ENCODE assay signal across 8 cellular contexts in genomic region chr4:128287871-128288688, GRCh38.
A peak's percentile ranks its signal among the peaks of the same experiment; 100 is the strongest.
DNase-seq lines count a peak whose midpoint lies in the region; ATAC-seq lines count a peak whose summit lies in the region.

No MANE protein-coding gene starts in this region.

- ATAC-seq in GM19035 (IDR thresholded peaks at IDR 0.05; ENCODE audit: unreplicated experiment) (peak; percentile 77), HG03342 (IDR thresholded peaks at IDR 0.05; ENCODE audit: unreplicated experiment) (peak; percentile 81)
- ATAC-seq in central memory CD8-positive, alpha-beta T cell (replicated peaks; ENCODE audit: extremely low read depth, poor library complexity, severe bottlenecking) = peak; percentile 78

- DNase-seq in AML-193 (lab: John Stamatoyannopoulos, UW) = peak; percentile 99 to 100
- DNase-seq in NCI-H345 treated with DMSO at 0.1 percent for 48 hours (lab: John Stamatoyannopoulos, UW; ENCODE audit: unreplicated experiment) = peak; percentile 95
- DNase-seq in activated CD4-positive, CD25-positive, alpha-beta regulatory T cell treated with anti-CD3 and anti-CD28 coated beads, Interleukin-2, amount 50 U/mL, for 16 hours (ENCODE audit: low read depth, low spot score) = peak; percentile 99
- peak; percentile 95 to 96 for DNase-seq in central memory CD8-positive, alpha-beta T cell (ENCODE audit: low spot score in 2 of 2)
- peak; percentile 99 for DNase-seq in iris pigment epithelial cell (ENCODE audit: low read depth)
- DNase-seq in stimulated activated CD4-positive, alpha-beta T cell treated with anti-CD3 and anti-CD28 coated beads, Interleukin-12 subunit alpha, Interleukin-12 subunit beta, amount 100 ng/mL, for 24 hours (ENCODE audit: low read depth in 2 of 2) = peak; percentile 99 to 100

- no peaks in the 10 kb centered on the region for H3K27me3 Mint-ChIP-seq in central memory CD8-positive, alpha-beta T cell

- peaks cover 23% of the 10 kb centered on the region for H3K36me3 Mint-ChIP-seq in central memory CD8-positive, alpha-beta T cell (ENCODE audit: insufficient read depth)

- no peaks in the 10 kb centered on the region for H3K9me3 Mint-ChIP-seq in central memory CD8-positive, alpha-beta T cell

- H3K4me3 Mint-ChIP-seq in central memory CD8-positive, alpha-beta T cell = peak overlapping the region; percentile 95

- H3K27ac Mint-ChIP-seq in central memory CD8-positive, alpha-beta T cell (ENCODE audit: low read depth) = peak overlapping the region; percentile 86

- peaks cover 26% of the 10 kb centered on the region for H3K4me1 Mint-ChIP-seq in central memory CD8-positive, alpha-beta T cell

Comparison
In these comparisons a context has a peak if more than half of its experiments do, and no peak if none do; other contexts are left out.
1. Peak in every context shown above with its lines: DNase-seq and ATAC-seq.